1 cellular context compared by ENCODE assay signal in genomic region chr2:27890146-27891062, GRCh38.
A peak's percentile ranks its signal among the peaks of the same experiment; 100 is the strongest.
TF ChIP-seq lines count a peak whose summit lies in the region.

Gene BABAM2, plus strand, starts transcription at chr2:27890729. Its CDS starts 3,828 bp downstream, at chr2:27894557.
Gene RBKS, minus strand, starts transcription at chr2:27890387. Its CDS starts 42 bp downstream, at chr2:27890345.

TF ChIP-seq in HEK293, 187 proteins besides CTCF, POLR2A, EP300 and RAD21 (continued from another document and continues in another):
- TF ChIP-seq BCL11A (tag by site-specific recombination; IDR thresholded peaks at IDR 0.05; ENCODE audit: low read depth), result peak; percentile 100
- peak; percentile 9; the same call in 1 of the 2 replicates for TF ChIP-seq KLF10 (tag by site-specific recombination; IDR thresholded peaks at IDR 0.05)
- TF ChIP-seq ZNF639 (tag by site-specific recombination; IDR thresholded peaks at IDR 0.05), result peak; percentile 29; the same call in 1 of the 2 replicates
- peak; percentile 53 for TF ChIP-seq KLF17 (tag by site-specific recombination; IDR thresholded peaks at IDR 0.05)
- peak; percentile 85 for TF ChIP-seq WT1 (tag by site-specific recombination; IDR thresholded peaks at IDR 0.05)
- TF ChIP-seq KLF16 (tag by site-specific recombination; IDR thresholded peaks at IDR 0.05), result peak; percentile 44
- TF ChIP-seq KLF1 (tag by site-specific recombination; IDR thresholded peaks at IDR 0.05), result peak; percentile 55; the same call in 1 of the 2 replicates
- peak; percentile 96 for TF ChIP-seq ZFHX2 (tag by site-specific recombination; conservative IDR thresholded peaks at IDR 0.05)
- TF ChIP-seq PATZ1 (tag by site-specific recombination; IDR thresholded peaks at IDR 0.05), result 0 out of 2 replicates have a peak, but pooled peaks have one; percentile 14
- TF ChIP-seq ZNF510 (tag by site-specific recombination; IDR thresholded peaks at IDR 0.05; ENCODE audit: insufficient replicate concordance), result no peak
- TF ChIP-seq YY1 (tag by site-specific recombination; IDR thresholded peaks at IDR 0.05), result 0 out of 2 replicates have a peak, but pooled peaks have one; percentile 35
- TF ChIP-seq EGR2 (tag by site-specific recombination; IDR thresholded peaks at IDR 0.05; ENCODE audit: low read depth), result peak; percentile 91
- TF ChIP-seq ZNF391 (tag by site-specific recombination; IDR thresholded peaks at IDR 0.05; ENCODE audit: borderline replicate concordance, low read depth), result peak; percentile 86
- peak; percentile 90 for TF ChIP-seq REST (tag by site-specific recombination; IDR thresholded peaks at IDR 0.05)
- TF ChIP-seq ZBTB20 (tag by site-specific recombination; IDR thresholded peaks at IDR 0.05), result peak; percentile 49; the same call in 1 of the 2 replicates
- peak; percentile 76; the same call in 1 of the 2 replicates for TF ChIP-seq SP7 (tag by site-specific recombination; IDR thresholded peaks at IDR 0.05)
- no peak for TF ChIP-seq ZSCAN16 (tag by site-specific recombination; IDR thresholded peaks at IDR 0.05)
- TF ChIP-seq ZBTB21 (tag by site-specific recombination; IDR thresholded peaks at IDR 0.05), result 0 out of 2 replicates have a peak, but pooled peaks have one; percentile 11
- no peak for TF ChIP-seq ZNF280C (tag by site-specific recombination; IDR thresholded peaks at IDR 0.05)
- no peak for TF ChIP-seq ZBTB7A (tag by site-specific recombination; IDR thresholded peaks at IDR 0.05; ENCODE audit: low read depth)
- peak; percentile 81; the same call in 1 of the 2 replicates for TF ChIP-seq ZNF777 (tag by site-specific recombination; IDR thresholded peaks at IDR 0.05; ENCODE audit: borderline replicate concordance)
- peak; percentile 55 for TF ChIP-seq ZBTB10 (tag by site-specific recombination; IDR thresholded peaks at IDR 0.05)
- TF ChIP-seq PRDM10 (tag by site-specific recombination; IDR thresholded peaks at IDR 0.05), result peak; percentile 24; the same call in 1 of the 2 replicates
- TF ChIP-seq HOXC10 (CRISPR knock-in tag; IDR thresholded peaks at IDR 0.05), result no peak
- no peak for TF ChIP-seq ZNF623 (tag by site-specific recombination; IDR thresholded peaks at IDR 0.05)
- TF ChIP-seq ZNF624 (tag by site-specific recombination; IDR thresholded peaks at IDR 0.05), result no peak
- peak; percentile 36; the same call in 1 of the 2 replicates for TF ChIP-seq ZNF324 (tag by site-specific recombination; IDR thresholded peaks at IDR 0.05)
- TF ChIP-seq TSHZ1 (tag by site-specific recombination; IDR thresholded peaks at IDR 0.05; ENCODE audit: borderline replicate concordance), result 0 out of 2 replicates have a peak, but pooled peaks have one; percentile 19
- TF ChIP-seq MYNN (tag by site-specific recombination; IDR thresholded peaks at IDR 0.05; ENCODE audit: borderline replicate concordance), result no peak
- no peak for TF ChIP-seq ZNF747 (tag by site-specific recombination; IDR thresholded peaks at IDR 0.05)
- 0 out of 2 replicates have a peak, but pooled peaks have one; percentile 69 for TF ChIP-seq ZNF600 (tag by site-specific recombination; IDR thresholded peaks at IDR 0.05)
- 0 out of 2 replicates have a peak, but pooled peaks have one; percentile 22 for TF ChIP-seq ZBTB1 (tag by site-specific recombination; IDR thresholded peaks at IDR 0.05)
- TF ChIP-seq ZNF76 (tag by site-specific recombination; IDR thresholded peaks at IDR 0.05; ENCODE audit: borderline replicate concordance, low read depth), result 0 out of 2 replicates have a peak, but pooled peaks have one; percentile 19
